In genomic region chr14:99592933-99593753, GRCh38 we compare ENCODE assay signal across 25 cellular contexts. TPM values are rescaled to one million over a fixed set of nuclear protein-coding genes. Genes with fewer than 3 reads are reported as not detected.
DNase-seq lines count a peak whose midpoint lies in the region; ATAC-seq and TF ChIP-seq lines count a peak whose summit lies in the region.
"Had no signal": no experiment of that assay in that cellular context is flagged by ENCODE, and none has a peak within 500 bp of the region (broad histone marks: within the 10 kb centered on the region; RNA-seq: fewer than 3 reads in every experiment).

No MANE protein-coding gene starts in this region.

- H3K4me1 ChIP-seq in heart left ventricle = peaks cover 7 to 94% (median 74%) of the 10 kb centered on the region in 12 donors
- peaks cover 0 to 92% of the 10 kb centered on the region in 2 donors for H3K4me1 ChIP-seq in right atrium auricular region
- H3K4me1 ChIP-seq in uterus = peaks cover 0 to 29% of the 10 kb centered on the region in 2 donors

- H3K27me3 ChIP-seq in heart left ventricle (no peaks in the 10 kb centered on the region), right atrium auricular region (no peaks in the 10 kb centered on the region), uterus (no peaks in the 10 kb centered on the region)
- H3K27me3 ChIP-seq: body of pancreas had no signal

- H3K9me3 Mint-ChIP-seq in activated CD4-positive, alpha-beta T cell treated with anti-CD3 and anti-CD28 coated beads, Interleukin-2, amount 10 ng/mL, durations not matched to agents 7 days and 5 days = no peaks in the 10 kb centered on the region
- H3K9me3 Mint-ChIP-seq: activated CD8-positive, alpha-beta T cell treated with anti-CD3 and anti-CD28 coated beads for 36 hours; activated naive CD4-positive, alpha-beta T cell treated with anti-CD3 and anti-CD28 coated beads, Interleukin-2, amount 50 U/mL, for 72 hours; immature natural killer cell; natural killer cell treated with Interleukin-12 subunit alpha and Interleukin-12 subunit beta and Interleukin-15 and Interleukin-18, amount 100 ng/mL, for 72 hours had no signal

- H3K27ac Mint-ChIP-seq in activated CD4-positive, alpha-beta T cell treated with anti-CD3 and anti-CD28 coated beads, Interleukin-2, amount 10 ng/mL, durations not matched to agents 7 days and 5 days = no peak overlapping the region
- H3K27ac Mint-ChIP-seq: activated CD8-positive, alpha-beta T cell treated with anti-CD3 and anti-CD28 coated beads for 36 hours had no signal

- TF ChIP-seq POLR2A in heart left ventricle (IDR thresholded peaks at IDR 0.05) (no peak), uterus (IDR thresholded peaks at IDR 0.05) (no peak)

- no peaks in the 10 kb centered on the region for H3K9me3 ChIP-seq in heart left ventricle
- H3K9me3 ChIP-seq in right atrium auricular region = no peaks in the 10 kb centered on the region
- no peaks in the 10 kb centered on the region for H3K9me3 ChIP-seq in uterus
- H3K9me3 ChIP-seq: body of pancreas had no signal

- POLR2A ChIA-PET in activated CD4-positive, alpha-beta T cell treated with anti-CD3 and anti-CD28 coated beads, Interleukin-2, amount 10 ng/mL, durations not matched to agents 7 days and 5 days (lab: Charles Lee) = no interaction called here

- no peaks in the 10 kb centered on the region for H3K27me3 Mint-ChIP-seq in activated CD4-positive, alpha-beta T cell treated with anti-CD3 and anti-CD28 coated beads, Interleukin-2, amount 10 ng/mL, durations not matched to agents 7 days and 5 days
- H3K27me3 Mint-ChIP-seq: activated CD8-positive, alpha-beta T cell treated with anti-CD3 and anti-CD28 coated beads for 36 hours; natural killer cell treated with Interleukin-12 subunit alpha and Interleukin-12 subunit beta and Interleukin-15 and Interleukin-18, amount 100 ng/mL, for 72 hours had no signal

- WGBS in heart left ventricle, 4 donors = 64 to 81% (median 71%) methylated on average over 14 to 36 of the region's 36 CpGs

- H3K36me3 ChIP-seq in heart left ventricle = no peaks in the 10 kb centered on the region
- H3K36me3 ChIP-seq in right atrium auricular region = no peaks in the 10 kb centered on the region
- no peaks in the 10 kb centered on the region for H3K36me3 ChIP-seq in uterus

- DNase-seq in heart left ventricle (peak in 3 of 5 donors; percentile 55 to 75 (median 61)), cardiac septum (ENCODE audit: low spot score) (no peak), right atrium auricular region (ENCODE audit: low spot score) (no peak), posterior vena cava (ENCODE audit: low spot score) (peak; percentile 80), uterus (no peak), NCI-H82 treated with DMSO at 0.1 percent for 48 hours (lab: John Stamatoyannopoulos, UW; ENCODE audit: unreplicated experiment) (no peak)
- DNase-seq in activated CD4-positive, alpha-beta T cell treated with anti-CD3 and anti-CD28 coated beads, Interleukin-2, amount 10 ng/mL, durations not matched to agents 7 days and 5 days = no peak
- DNase-seq: 8988T; activated CD8-positive, alpha-beta T cell treated with anti-CD3 and anti-CD28 coated beads for 36 hours; activated T-cell treated with anti-CD3 and anti-CD28 coated beads, Interleukin-2, amount 50 U/mL, for 48 hours; body of pancreas; DMS 273 treated with DMSO at 0.1 percent for 48 hours; glutamatergic neuron; immature natural killer cell; mammary epithelial cell; NCI-H1092 treated with DMSO at 0.1 percent for 48 hours; NCI-H2081 treated with DMSO at 0.1 percent for 48 hours; NCI-H510A; RPMI8226; stimulated activated CD4-positive, alpha-beta T cell treated with anti-CD3 and anti-CD28 coated beads, Interleukin-2, amount 100 ng/mL, for 48 hours; T-helper 1 cell had no signal

- H3K4me3 ChIP-seq in heart left ventricle (peak overlapping the region in 1 of 12 donors; percentile 7), right atrium auricular region (no peak overlapping the region), uterus (no peak overlapping the region)
- H3K4me3 ChIP-seq: body of pancreas had no signal

- H3K27ac ChIP-seq in heart left ventricle = peak overlapping the region in 11 of 12 donors; percentile 11 to 72 (median 58)
- peak overlapping the region; percentile 22 to 59 for H3K27ac ChIP-seq in right atrium auricular region
- H3K27ac ChIP-seq in uterus = peak overlapping the region; percentile 38 to 51

- no peaks in the 10 kb centered on the region for H3K36me3 Mint-ChIP-seq in activated CD4-positive, alpha-beta T cell treated with anti-CD3 and anti-CD28 coated beads, Interleukin-2, amount 10 ng/mL, durations not matched to agents 7 days and 5 days (ENCODE audit: low read depth)
- H3K36me3 Mint-ChIP-seq: activated naive CD4-positive, alpha-beta T cell treated with anti-CD3 and anti-CD28 coated beads, Interleukin-2, amount 50 U/mL, for 72 hours; immature natural killer cell; natural killer cell treated with Interleukin-12 subunit alpha and Interleukin-12 subunit beta and Interleukin-15 and Interleukin-18, amount 100 ng/mL, for 72 hours had no signal

- CTCF ChIA-PET in activated CD4-positive, alpha-beta T cell treated with anti-CD3 and anti-CD28 coated beads, Interleukin-2, amount 10 ng/mL, durations not matched to agents 7 days and 5 days (lab: Charles Lee) = interaction anchor here (1.2 to 2.6 kb wide), 2 partner anchors 11 to 68 kb away, joined by 3 to 9 read pairs; partner anchors contain the start of gene CCDC85C

- H3K4me3 Mint-ChIP-seq in activated CD4-positive, alpha-beta T cell treated with anti-CD3 and anti-CD28 coated beads, Interleukin-2, amount 10 ng/mL, durations not matched to agents 7 days and 5 days = no peak overlapping the region
- H3K4me3 Mint-ChIP-seq: activated CD8-positive, alpha-beta T cell treated with anti-CD3 and anti-CD28 coated beads for 36 hours; immature natural killer cell; natural killer cell treated with Interleukin-12 subunit alpha and Interleukin-12 subunit beta and Interleukin-15 and Interleukin-18, amount 100 ng/mL, for 72 hours had no signal

- no peak for TF ChIP-seq CTCF in heart left ventricle (IDR thresholded peaks at IDR 0.05)
- TF ChIP-seq CTCF in right atrium auricular region (IDR thresholded peaks at IDR 0.05) = no peak
- no peak for TF ChIP-seq CTCF in uterus (IDR thresholded peaks at IDR 0.05)

- intact Hi-C loops in heart left ventricle (cut with DNase I) = no loop called here
- intact Hi-C loops in cardiac septum (cut with DNase I) = no loop called here
- intact Hi-C loops in posterior vena cava (cut with DNase I) = no loop called here
- intact Hi-C loops in uterus (cut with DNase I; ENCODE audit: low total_unique reads) = no loop called here

- peak in 3 of 4 donors; percentile 3 to 40 (median 22) for ATAC-seq in heart left ventricle
- ATAC-seq in GM19023 (IDR thresholded peaks at IDR 0.05; ENCODE audit: unreplicated experiment) = no peak
- ATAC-seq: activated CD8-positive, alpha-beta T cell treated with anti-CD3 and anti-CD28 coated beads for 36 hours; activated naive CD4-positive, alpha-beta T cell treated with anti-CD3 and anti-CD28 coated beads, Interleukin-2, amount 50 U/mL, for 72 hours; body of pancreas; esophagus mucosa; natural killer cell treated with Interleukin-12 subunit alpha and Interleukin-12 subunit beta and Interleukin-15 and Interleukin-18, amount 100 ng/mL, for 72 hours had no signal

- peaks cover 18% of the 10 kb centered on the region for H3K4me1 Mint-ChIP-seq in activated CD4-positive, alpha-beta T cell treated with anti-CD3 and anti-CD28 coated beads, Interleukin-2, amount 10 ng/mL, durations not matched to agents 7 days and 5 days

RNA-seq across cellular contexts. Expression of gene CCDC85C, which starts 10.9 kb away (rescaled TPM):
- total RNA-seq in heart left ventricle (10 to 100 TPM; 22.5 to 45.4 (median 29.2) TPM), cardiac septum (21.4 TPM), right atrium auricular region (10 to 100 TPM; 17.1 to 17.7 TPM), posterior vena cava (10 to 100 TPM; 19.8 to 28.2 TPM), uterus (10 to 100 TPM in 2 of 4 donors, 1 to 10 TPM in 1, under 1 TPM in 1; 0.88 to 56.3 (median 13.6) TPM)
- polyA plus RNA-seq in heart left ventricle = 10 to 100 TPM; 29.7 to 43.5 TPM
- 10 to 100 TPM; 10.0 to 10.9 TPM for total RNA-seq in activated CD4-positive, alpha-beta T cell treated with anti-CD3 and anti-CD28 coated beads, Interleukin-2, amount 10 ng/mL, durations not matched to agents 7 days and 5 days

RNA-seq across cellular contexts. Expression of gene HHIPL1, which starts 51.8 kb away (rescaled TPM):
- 1 to 10 TPM in 8 of 9 donors, under 1 TPM in 1; 0.75 to 3.1 (median 1.5) TPM for total RNA-seq in heart left ventricle
- under 1 TPM; 0.34 to 0.86 TPM for polyA plus RNA-seq in heart left ventricle
- total RNA-seq in cardiac septum = 1.9 TPM
- total RNA-seq in right atrium auricular region = 1 to 10 TPM; 1.8 to 2.4 TPM
- 10 to 100 TPM; 10.9 to 11.6 TPM for total RNA-seq in posterior vena cava
- total RNA-seq in uterus = 1 to 10 TPM in 3 of 4 donors, under 1 TPM in 1; under 0.01 to 8.2 (median 3.0) TPM
- under 1 TPM in 1 of 2 experiments, not detected in 1; 0.05 TPM for total RNA-seq in activated CD4-positive, alpha-beta T cell treated with anti-CD3 and anti-CD28 coated beads, Interleukin-2, amount 10 ng/mL, durations not matched to agents 7 days and 5 days
- total RNA-seq: natural killer cell treated with Interleukin-12 subunit alpha and Interleukin-12 subunit beta and Interleukin-15 and Interleukin-18, amount 100 ng/mL, for 72 hours had no signal
- polyA plus RNA-seq: immature natural killer cell had no signal

Comparison
In these comparisons a context has a peak if more than half of its experiments do, and no peak if none do; other contexts are left out.
1. DNase-seq: peak in heart left ventricle (3 of 5) and posterior vena cava (single experiment); none in cardiac septum (single experiment), right atrium auricular region (single experiment), uterus (0 of 2), NCI-H82 treated with DMSO at 0.1 percent for 48 hours (single experiment) and activated CD4-positive, alpha-beta T cell treated with anti-CD3 and anti-CD28 coated beads, Interleukin-2, amount 10 ng/mL, durations not matched to agents 7 days and 5 days (single experiment).
2. Peak in every context shown above with its lines, with median percentiles within 50 percentile points of each other: H3K27ac ChIP-seq.